Comparison of ENCODE assay signal across 15 cellular contexts in genomic region chr13:109794095-109794494, GRCh38. TPM values are rescaled to one million over a fixed set of nuclear protein-coding genes. Genes with fewer than 3 reads are reported as not detected.
DNase-seq lines count a peak whose midpoint lies in the region; ATAC-seq, FAIRE-seq and TF ChIP-seq lines count a peak whose summit lies in the region.
"Had no signal": no experiment of that assay in that cellular context is flagged by ENCODE, and none has a peak within 500 bp of the region (broad histone marks: within the 10 kb centered on the region; RNA-seq: fewer than 3 reads in every experiment).

No MANE protein-coding gene starts in this region.

- intact Hi-C loops in PC-9 (cut with micrococcal nuclease; ENCODE audit: unreplicated experiment) = loop anchor here (2.0 kb wide), 2 partner anchors 47 to 205 kb away; no protein-coding TSS in a partner anchor
- intact Hi-C loops in naive thymus-derived CD4-positive, alpha-beta T cell (cut with micrococcal nuclease) = loop anchor here in 1 of 2 donors (5.0 to 10.0 kb wide), 2 partner anchors 321 to 1472 kb away; no protein-coding TSS in a partner anchor

- no peaks in the 10 kb centered on the region for H3K27me3 ChIP-seq in PC-9 (ENCODE audit: insufficient read depth, low read depth)
- H3K27me3 ChIP-seq in bronchial epithelial cell (ENCODE audit: control insufficient read depth, insufficient read depth, low read length) = no peaks in the 10 kb centered on the region
- H3K27me3 ChIP-seq in naive thymus-derived CD4-positive, alpha-beta T cell (ENCODE audit: control insufficient read depth in 2 of 2, insufficient read depth in 2 of 2, low read length in 2 of 2) = no peaks in the 10 kb centered on the region
- H3K27me3 ChIP-seq in neural progenitor cell = no peaks in the 10 kb centered on the region

- H3K79me2 ChIP-seq in PC-9 (ENCODE audit: low read depth) (peaks cover 19% of the 10 kb centered on the region), neural progenitor cell (ENCODE audit: low read depth) (no peaks in the 10 kb centered on the region)

- H2AFZ ChIP-seq in PC-9 = no peak overlapping the region
- H2AFZ ChIP-seq in neural progenitor cell (replicated peaks) = no peak overlapping the region

- H3K4me1 Mint-ChIP-seq in naive thymus-derived CD4-positive, alpha-beta T cell = peaks cover 6 to 27% (median 17%) of the 10 kb centered on the region in 7 donors
- peaks cover 8% of the 10 kb centered on the region for H3K4me1 Mint-ChIP-seq in neural progenitor cell
- H3K4me1 Mint-ChIP-seq in activated CD8-positive, alpha-beta T cell treated with anti-CD3 and anti-CD28 coated beads, Interleukin-2, amount 10 ng/mL, durations not matched to agents 7 days and 5 days (ENCODE audit: low read depth) = no peaks in the 10 kb centered on the region
- H3K4me1 Mint-ChIP-seq: B cell had no signal

- no peaks in the 10 kb centered on the region for H3K9me3 Mint-ChIP-seq in naive thymus-derived CD4-positive, alpha-beta T cell
- H3K9me3 Mint-ChIP-seq in neural progenitor cell = no peaks in the 10 kb centered on the region
- no peaks in the 10 kb centered on the region for H3K9me3 Mint-ChIP-seq in activated CD8-positive, alpha-beta T cell treated with anti-CD3 and anti-CD28 coated beads, Interleukin-2, amount 10 ng/mL, durations not matched to agents 7 days and 5 days (ENCODE audit: insufficient read depth)
- H3K9me3 Mint-ChIP-seq: CD4-positive, CD25-positive, alpha-beta regulatory T cell had no signal

- H3K4me3 ChIP-seq in PC-9 (no peak overlapping the region), bronchial epithelial cell (ENCODE audit: low read depth, low read length) (no peak overlapping the region), neural progenitor cell (no peak overlapping the region)
- H3K4me3 ChIP-seq in naive thymus-derived CD4-positive, alpha-beta T cell (ENCODE audit: low read length) = no peak overlapping the region

- H3K9me3 ChIP-seq in KOPT-K1 (ENCODE audit: insufficient read depth, low read length, poor library complexity, severe bottlenecking) (no peaks in the 10 kb centered on the region), PC-9 (ENCODE audit: insufficient read depth, low read depth) (no peaks in the 10 kb centered on the region; the same call in 1 of the 2 replicates), neural progenitor cell (ENCODE audit: low read depth) (no peaks in the 10 kb centered on the region)
- H3K9me3 ChIP-seq in naive thymus-derived CD4-positive, alpha-beta T cell (ENCODE audit: control insufficient read depth in 2 of 3, low read length in 3 of 3) = no peaks in the 10 kb centered on the region

- H3K36me3 ChIP-seq in KOPT-K1 (ENCODE audit: insufficient read depth, low read length) (no peaks in the 10 kb centered on the region), PC-9 (ENCODE audit: low read depth) (no peaks in the 10 kb centered on the region), bronchial epithelial cell (ENCODE audit: control insufficient read depth, insufficient read depth, low read length) (no peaks in the 10 kb centered on the region), neural progenitor cell (no peaks in the 10 kb centered on the region)
- H3K36me3 ChIP-seq in naive thymus-derived CD4-positive, alpha-beta T cell (ENCODE audit: control insufficient read depth in 2 of 3, insufficient read depth in 3 of 3, low read length in 3 of 3) = no peaks in the 10 kb centered on the region

- H3K27ac ChIP-seq in KOPT-K1 (ENCODE audit: low read depth, low read length, poor library complexity, severe bottlenecking) (peak overlapping the region; percentile 78), PC-9 (peak overlapping the region; percentile 13), neural progenitor cell (no peak overlapping the region)
- H3K27ac ChIP-seq in naive thymus-derived CD4-positive, alpha-beta T cell (ENCODE audit: low read depth, low read length) = no peak overlapping the region
- H3K27ac ChIP-seq: RWPE1 had no signal

- no peak for TF ChIP-seq CTCF in PC-9 (conservative IDR thresholded peaks at IDR 0.05)
- no peak for TF ChIP-seq CTCF in bronchial epithelial cell (IDR thresholded peaks at IDR 0.05; ENCODE audit: insufficient read depth, low read length, severe bottlenecking)
- TF ChIP-seq CTCF in neural progenitor cell (IDR thresholded peaks at IDR 0.05) = no peak

- FAIRE-seq in bronchial epithelial cell (lab: Jason Lieb, UNC) (no peak), frontal cortex (lab: Jason Lieb, UNC) (no peak)
- FAIRE-seq: HepG2 had no signal

- H4K20me1 ChIP-seq in PC-9 (ENCODE audit: insufficient read depth) (no peaks in the 10 kb centered on the region), neural progenitor cell (ENCODE audit: low read depth) (no peaks in the 10 kb centered on the region)

- H3K27ac Mint-ChIP-seq in naive thymus-derived CD4-positive, alpha-beta T cell = no peak overlapping the region
- H3K27ac Mint-ChIP-seq in neural progenitor cell = no peak overlapping the region
- no peak overlapping the region for H3K27ac Mint-ChIP-seq in activated CD8-positive, alpha-beta T cell treated with anti-CD3 and anti-CD28 coated beads, Interleukin-2, amount 10 ng/mL, durations not matched to agents 7 days and 5 days
- H3K27ac Mint-ChIP-seq: B cell; CD4-positive, CD25-positive, alpha-beta regulatory T cell had no signal

- CTCF ChIA-PET in PC-9 (lab: Charles Lee) = no interaction called here
- CTCF ChIA-PET in naive thymus-derived CD4-positive, alpha-beta T cell (lab: Charles Lee) = no interaction called here
- CTCF ChIA-PET in activated CD8-positive, alpha-beta T cell treated with anti-CD3 and anti-CD28 coated beads, Interleukin-2, amount 10 ng/mL, durations not matched to agents 7 days and 5 days (lab: Charles Lee) = no interaction called here

- ATAC-seq in naive thymus-derived CD4-positive, alpha-beta T cell = peak; percentile 25
- no peak for ATAC-seq in activated CD8-positive, alpha-beta T cell treated with anti-CD3 and anti-CD28 coated beads, Interleukin-2, amount 10 ng/mL, durations not matched to agents 7 days and 5 days
- ATAC-seq: HepG2 had no signal

- H3K4me2 ChIP-seq in PC-9 = peak overlapping the region; percentile 23
- no peak overlapping the region for H3K4me2 ChIP-seq in neural progenitor cell

- no peak overlapping the region for H3K9ac ChIP-seq in neural progenitor cell

- DNase-seq in PC-9 = peak; percentile 39 to 82
- peak; percentile 70 for DNase-seq in bronchial epithelial cell (ENCODE audit: low read depth)
- DNase-seq in naive thymus-derived CD4-positive, alpha-beta T cell = no peak
- no peak for DNase-seq in frontal cortex (ENCODE audit: low spot score in 2 of 2)
- no peak for DNase-seq in neural progenitor cell (ENCODE audit: low spot score)
- no peak for DNase-seq in NCI-H446 treated with DMSO at 0.1 percent for 48 hours (lab: John Stamatoyannopoulos, UW)
- no peak for DNase-seq in activated CD8-positive, alpha-beta T cell treated with anti-CD3 and anti-CD28 coated beads, Interleukin-2, amount 10 ng/mL, durations not matched to agents 7 days and 5 days
- DNase-seq: CD4-positive, CD25-positive, alpha-beta regulatory T cell; KG1; NCI-H187; NCI-H69 had no signal

- H3F3A ChIP-seq in PC-9 (ENCODE audit: insufficient read depth, low read depth) (peaks cover 31% of the 10 kb centered on the region), neural progenitor cell (ENCODE audit: low read depth) (peaks cover 6% of the 10 kb centered on the region)

- no TSS peak for BruUV-seq in PC-9 (replicated peaks; lab: Mats Ljungman, UMichigan)

- no peaks in the 10 kb centered on the region for H3K9me2 ChIP-seq in PC-9 (ENCODE audit: insufficient read depth)

- POLR2A ChIA-PET in PC-9 (lab: Charles Lee; ENCODE audit: unreplicated experiment) = interaction anchor here (0.8 kb wide), 1 partner anchor 30 kb away, joined by 9 read pairs; no protein-coding TSS in a partner anchor
- POLR2A ChIA-PET in naive thymus-derived CD4-positive, alpha-beta T cell (lab: Charles Lee) = no interaction called here
- POLR2A ChIA-PET in activated CD8-positive, alpha-beta T cell treated with anti-CD3 and anti-CD28 coated beads, Interleukin-2, amount 10 ng/mL, durations not matched to agents 7 days and 5 days (lab: Charles Lee) = no interaction called here

- H3K4me3 Mint-ChIP-seq in naive thymus-derived CD4-positive, alpha-beta T cell = no peak overlapping the region
- no peak overlapping the region for H3K4me3 Mint-ChIP-seq in neural progenitor cell
- no peak overlapping the region for H3K4me3 Mint-ChIP-seq in activated CD8-positive, alpha-beta T cell treated with anti-CD3 and anti-CD28 coated beads, Interleukin-2, amount 10 ng/mL, durations not matched to agents 7 days and 5 days
- H3K4me3 Mint-ChIP-seq: B cell; CD4-positive, CD25-positive, alpha-beta regulatory T cell had no signal

- H3K36me3 Mint-ChIP-seq in naive thymus-derived CD4-positive, alpha-beta T cell = no peaks in the 10 kb centered on the region
- H3K36me3 Mint-ChIP-seq in neural progenitor cell = no peaks in the 10 kb centered on the region
- no peaks in the 10 kb centered on the region for H3K36me3 Mint-ChIP-seq in activated CD8-positive, alpha-beta T cell treated with anti-CD3 and anti-CD28 coated beads, Interleukin-2, amount 10 ng/mL, durations not matched to agents 7 days and 5 days (ENCODE audit: low read depth)
- H3K36me3 Mint-ChIP-seq: CD4-positive, CD25-positive, alpha-beta regulatory T cell had no signal

- H3K4me1 ChIP-seq in PC-9 (replicated peaks; ENCODE audit: insufficient read depth) = peaks cover 64% of the 10 kb centered on the region
- H3K4me1 ChIP-seq in naive thymus-derived CD4-positive, alpha-beta T cell (ENCODE audit: control insufficient read depth in 2 of 2, insufficient read depth in 2 of 2, low read length in 2 of 2) = peaks cover 0 to 4% of the 10 kb centered on the region in 2 donors
- no peaks in the 10 kb centered on the region for H3K4me1 ChIP-seq in neural progenitor cell

- peaks cover 17 to 54% (median 23%) of the 10 kb centered on the region in 5 donors for H3K27me3 Mint-ChIP-seq in naive thymus-derived CD4-positive, alpha-beta T cell
- H3K27me3 Mint-ChIP-seq in neural progenitor cell (ENCODE audit: insufficient read depth, low read depth) = no peaks in the 10 kb centered on the region
- peaks cover 33% of the 10 kb centered on the region for H3K27me3 Mint-ChIP-seq in activated CD8-positive, alpha-beta T cell treated with anti-CD3 and anti-CD28 coated beads, Interleukin-2, amount 10 ng/mL, durations not matched to agents 7 days and 5 days (ENCODE audit: low read depth)

RNA-seq across cellular contexts. Expression of gene IRS2, which starts 7.7 kb away (rescaled TPM):
- total RNA-seq in PC-9 (2021) (31.3 and 39.2 TPM in 2 replicates), bronchial epithelial cell (3.1 and 6.8 TPM in 2 replicates), frontal cortex (10.6 TPM), neural progenitor cell (ENCODE audit: low replicate concordance) (4.2 and 7.2 TPM in 2 replicates)
- 10 to 100 TPM in 4 of 5 experiments, 1 to 10 TPM in 1; 3.8 to 94.9 (median 26.9) TPM for total RNA-seq in naive thymus-derived CD4-positive, alpha-beta T cell
- polyA plus RNA-seq in naive thymus-derived CD4-positive, alpha-beta T cell = 1 to 10 TPM; 2.7 to 2.9 TPM
- 1 to 10 TPM; 3.2 to 3.3 TPM for total RNA-seq in activated CD8-positive, alpha-beta T cell treated with anti-CD3 and anti-CD28 coated beads, Interleukin-2, amount 10 ng/mL, durations not matched to agents 7 days and 5 days

Comparison
In these comparisons a context has a peak if more than half of its experiments do, and no peak if none do; other contexts are left out.
1. H3K27ac ChIP-seq: peak in KOPT-K1 (single experiment) and PC-9 (single experiment); none in naive thymus-derived CD4-positive, alpha-beta T cell (single experiment) and neural progenitor cell (single experiment).
2. DNase-seq: peak in PC-9 (2 of 2) and bronchial epithelial cell (single experiment); none in naive thymus-derived CD4-positive, alpha-beta T cell (0 of 9), frontal cortex (0 of 2), neural progenitor cell (single experiment), NCI-H446 treated with DMSO at 0.1 percent for 48 hours (single experiment) and activated CD8-positive, alpha-beta T cell treated with anti-CD3 and anti-CD28 coated beads, Interleukin-2, amount 10 ng/mL, durations not matched to agents 7 days and 5 days (single experiment).